21 cellular contexts compared by ENCODE assay signal in the genomic region with DNA sequence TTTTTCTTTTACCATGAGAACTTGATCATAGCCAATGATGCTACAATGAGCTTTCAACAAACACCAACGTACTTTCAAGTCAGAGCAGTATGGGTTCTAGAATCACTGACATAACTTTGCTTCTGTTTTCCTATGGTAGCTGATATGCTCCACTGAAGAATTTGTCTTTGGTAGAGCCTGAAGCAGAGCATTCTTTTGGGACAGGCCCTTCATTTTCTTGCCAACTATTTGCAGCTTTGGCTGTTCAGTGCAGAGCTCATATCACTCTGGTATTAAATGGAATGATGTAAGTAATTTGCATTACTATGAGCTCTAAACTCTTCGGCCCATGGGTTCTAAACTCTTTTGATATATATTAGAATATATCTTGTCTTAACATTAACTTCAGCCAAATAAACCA. TPM values are rescaled to one million over a fixed set of nuclear protein-coding genes. Genes with fewer than 3 reads are reported as not detected.
DNase-seq lines count a peak whose midpoint lies in the region; ATAC-seq and TF ChIP-seq lines count a peak whose summit lies in the region.
"Had no signal": no experiment of that assay in that cellular context is flagged by ENCODE, and none has a peak within 500 bp of the region (broad histone marks: within the 10 kb centered on the region; RNA-seq: fewer than 3 reads in every experiment).

No MANE protein-coding gene starts in this region.

- H3K4me3 Mint-ChIP-seq in activated T-helper 1 cell treated with anti-CD3 and anti-CD28 coated beads, Interleukin-12 subunit alpha, Interleukin-12 subunit beta, Interleukin-2, Interleukin-4 antibody, amounts not matched to agents 30 ng/mL and 10 ng/mL and 1 ng/mL, durations not matched to agents 14 hours and 24 hours and 36 hours: no peak overlapping the region
- H3K4me3 Mint-ChIP-seq: activated CD8-positive, alpha-beta T cell treated with anti-CD3 and anti-CD28 coated beads for 36 hours; activated naive CD8-positive, alpha-beta T cell treated with anti-CD3 and anti-CD28 coated beads, Interleukin-2, amount 10 ng/mL, durations not matched to agents 7 days and 5 days; central memory CD8-positive, alpha-beta T cell; stimulated activated memory B cell treated with anti-CD40 and anti-IgM and Interleukin-4, amounts not matched to agents 10 μg/mL and 1 μg/mL and 100 μg/mL, for 72 hours had no signal

- H3K27ac ChIP-seq in BLaER1 treated with 17β-estradiol and CSF1 and Interleukin-3, amounts not matched to agents 10 nM and 100 nM: peak overlapping the region in 6 of 11 experiments; percentile 63 to 86 (median 77); a peak in 12 of 22 replicates
- no peak overlapping the region for H3K27ac ChIP-seq in effector memory CD4-positive, alpha-beta T cell (ENCODE audit: insufficient read depth, low read length, poor library complexity, severe bottlenecking)

- intact Hi-C loops in sciatic nerve (cut with DNase I): no loop called here
- intact Hi-C loops in activated T-helper 1 cell treated with anti-CD3 and anti-CD28 coated beads, Interleukin-12 subunit alpha, Interleukin-12 subunit beta, Interleukin-2, Interleukin-4 antibody, amounts not matched to agents 30 ng/mL and 10 ng/mL and 1 ng/mL, durations not matched to agents 14 hours and 24 hours and 36 hours (cut with micrococcal nuclease): no loop called here

- H3K4me1 ChIP-seq in BLaER1 treated with 17β-estradiol and CSF1 and Interleukin-3, amounts not matched to agents 10 nM and 100 nM: peaks cover 15 to 97% (median 86%) of the 10 kb centered on the region in 10 experiments
- H3K4me1 ChIP-seq in adipocyte (ENCODE audit: control insufficient read depth, insufficient read depth, low read length): peaks cover 23% of the 10 kb centered on the region
- no peaks in the 10 kb centered on the region for H3K4me1 ChIP-seq in effector memory CD4-positive, alpha-beta T cell (ENCODE audit: control insufficient read depth, insufficient read depth, low read length, poor library complexity, severe bottlenecking)

- no peaks in the 10 kb centered on the region for H3K36me3 ChIP-seq in BLaER1 treated with 17β-estradiol and CSF1 and Interleukin-3, amounts not matched to agents 10 nM and 100 nM
- no peaks in the 10 kb centered on the region for H3K36me3 ChIP-seq in adipocyte (ENCODE audit: control insufficient read depth, insufficient read depth, low read length, severe bottlenecking)
- no peaks in the 10 kb centered on the region for H3K36me3 ChIP-seq in effector memory CD4-positive, alpha-beta T cell (ENCODE audit: control insufficient read depth, insufficient read depth, low read length)
- H3K36me3 ChIP-seq: tibial nerve had no signal

- no peaks in the 10 kb centered on the region for H3K9me3 Mint-ChIP-seq in activated T-helper 1 cell treated with anti-CD3 and anti-CD28 coated beads, Interleukin-12 subunit alpha, Interleukin-12 subunit beta, Interleukin-2, Interleukin-4 antibody, amounts not matched to agents 30 ng/mL and 10 ng/mL and 1 ng/mL, durations not matched to agents 14 hours and 24 hours and 36 hours
- H3K9me3 Mint-ChIP-seq: activated naive CD8-positive, alpha-beta T cell treated with anti-CD3 and anti-CD28 coated beads, Interleukin-2, amount 10 ng/mL, durations not matched to agents 7 days and 5 days; central memory CD8-positive, alpha-beta T cell; stimulated activated memory B cell treated with anti-CD40 and anti-IgM and Interleukin-4, amounts not matched to agents 10 μg/mL and 1 μg/mL and 100 μg/mL, for 72 hours had no signal

- peak overlapping the region in 3 of 11 experiments; percentile 24 to 71 (median 61); a peak in 5 of 22 replicates for H3K9ac ChIP-seq in BLaER1 treated with 17β-estradiol and CSF1 and Interleukin-3, amounts not matched to agents 10 nM and 100 nM
- no peak overlapping the region for H3K9ac ChIP-seq in adipocyte (ENCODE audit: low read length)

- H3K27ac Mint-ChIP-seq in activated T-helper 1 cell treated with anti-CD3 and anti-CD28 coated beads, Interleukin-12 subunit alpha, Interleukin-12 subunit beta, Interleukin-2, Interleukin-4 antibody, amounts not matched to agents 30 ng/mL and 10 ng/mL and 1 ng/mL, durations not matched to agents 14 hours and 24 hours and 36 hours: no peak overlapping the region
- H3K27ac Mint-ChIP-seq: activated CD8-positive, alpha-beta T cell treated with anti-CD3 and anti-CD28 coated beads for 36 hours; activated naive CD8-positive, alpha-beta T cell treated with anti-CD3 and anti-CD28 coated beads, Interleukin-2, amount 10 ng/mL, durations not matched to agents 7 days and 5 days; stimulated activated memory B cell treated with anti-CD40 and anti-IgM and Interleukin-4, amounts not matched to agents 10 μg/mL and 1 μg/mL and 100 μg/mL, for 72 hours had no signal

- H3K4me1 Mint-ChIP-seq in activated T-helper 1 cell treated with anti-CD3 and anti-CD28 coated beads, Interleukin-12 subunit alpha, Interleukin-12 subunit beta, Interleukin-2, Interleukin-4 antibody, amounts not matched to agents 30 ng/mL and 10 ng/mL and 1 ng/mL, durations not matched to agents 14 hours and 24 hours and 36 hours (ENCODE audit: low read depth): no peaks in the 10 kb centered on the region
- H3K4me1 Mint-ChIP-seq: activated naive CD8-positive, alpha-beta T cell treated with anti-CD3 and anti-CD28 coated beads, Interleukin-2, amount 10 ng/mL, durations not matched to agents 7 days and 5 days; central memory CD8-positive, alpha-beta T cell had no signal

- no peak for TF ChIP-seq CTCF in fibroblast of pulmonary artery (IDR thresholded peaks at IDR 0.05; ENCODE audit: low read length, missing control alignments)

- no peaks in the 10 kb centered on the region for H3K36me3 Mint-ChIP-seq in activated T-helper 1 cell treated with anti-CD3 and anti-CD28 coated beads, Interleukin-12 subunit alpha, Interleukin-12 subunit beta, Interleukin-2, Interleukin-4 antibody, amounts not matched to agents 30 ng/mL and 10 ng/mL and 1 ng/mL, durations not matched to agents 14 hours and 24 hours and 36 hours (ENCODE audit: low read depth)
- H3K36me3 Mint-ChIP-seq: activated naive CD8-positive, alpha-beta T cell treated with anti-CD3 and anti-CD28 coated beads, Interleukin-2, amount 10 ng/mL, durations not matched to agents 7 days and 5 days; stimulated activated memory B cell treated with anti-CD40 and anti-IgM and Interleukin-4, amounts not matched to agents 10 μg/mL and 1 μg/mL and 100 μg/mL, for 72 hours had no signal

- peaks cover 3 to 14% (median 9%) of the 10 kb centered on the region in 11 experiments; a peak in 12 of 22 replicates for H3K9me3 ChIP-seq in BLaER1 treated with 17β-estradiol and CSF1 and Interleukin-3, amounts not matched to agents 10 nM and 100 nM (replicated peaks in 1 of 11)
- H3K9me3 ChIP-seq in adipocyte (ENCODE audit: control insufficient read depth, low read length): no peaks in the 10 kb centered on the region
- no peaks in the 10 kb centered on the region for H3K9me3 ChIP-seq in effector memory CD4-positive, alpha-beta T cell (ENCODE audit: control insufficient read depth, low read length)
- H3K9me3 ChIP-seq: tibial nerve had no signal

- DNase-seq in adipocyte (ENCODE audit: low read depth) (peak; percentile 66), fibroblast of pulmonary artery (ENCODE audit: low read depth) (peak; percentile 51), sciatic nerve (ENCODE audit: low spot score) (no peak), activated T-cell treated with anti-CD3 and anti-CD28 coated beads for 4 hours (no peak), HUDEP-2 (lab: John Stamatoyannopoulos, UW; ENCODE audit: unreplicated experiment in 76 of 76) (no peak)
- no peak for DNase-seq in effector memory CD4-positive, alpha-beta T cell
- DNase-seq in activated T-helper 1 cell treated with anti-CD3 and anti-CD28 coated beads, Interleukin-12 subunit alpha, Interleukin-12 subunit beta, Interleukin-2, Interleukin-4 antibody, amounts not matched to agents 30 ng/mL and 10 ng/mL and 1 ng/mL, durations not matched to agents 14 hours and 24 hours and 36 hours (ENCODE audit: low spot score): no peak
- DNase-seq: ACHN; activated CD8-positive, alpha-beta T cell treated with anti-CD3 and anti-CD28 coated beads for 36 hours; activated naive CD8-positive, alpha-beta T cell treated with anti-CD3 and anti-CD28 coated beads, Interleukin-2, amount 10 ng/mL, durations not matched to agents 7 days and 5 days; foreskin fibroblast; HCEC 1CT; NCI-H1105 treated with DMSO at 0.1 percent for 48 hours; NCI-H2107; NCI-H69; stimulated activated CD4-positive, alpha-beta T cell treated with anti-CD3 and anti-CD28 coated beads, Interleukin-15, amount 100 ng/mL, for 24 hours; T-helper 2 cell had no signal

- H3K4me2 ChIP-seq in BLaER1 treated with 17β-estradiol and CSF1 and Interleukin-3, amounts not matched to agents 10 nM and 100 nM: peak overlapping the region in 9 of 11 experiments; percentile 31 to 93 (median 81); a peak in 17 of 22 replicates

- ATAC-seq in sciatic nerve: peak; percentile 61
- ATAC-seq: activated CD8-positive, alpha-beta T cell treated with anti-CD3 and anti-CD28 coated beads for 36 hours had no signal

- no peak overlapping the region; a peak in 1 of 20 replicates for H3K4me3 ChIP-seq in BLaER1 treated with 17β-estradiol and CSF1 and Interleukin-3, amounts not matched to agents 10 nM and 100 nM
- no peak overlapping the region for H3K4me3 ChIP-seq in adipocyte (ENCODE audit: low read length)
- no peak overlapping the region for H3K4me3 ChIP-seq in fibroblast of pulmonary artery (replicated peaks; ENCODE audit: low read depth, low read length)
- H3K4me3 ChIP-seq in effector memory CD4-positive, alpha-beta T cell (ENCODE audit: insufficient read depth, low read depth, low read length, poor library complexity, severe bottlenecking): no peak overlapping the region
- H3K4me3 ChIP-seq: tibial nerve had no signal

- peaks cover 28% of the 10 kb centered on the region for H3K27me3 Mint-ChIP-seq in activated T-helper 1 cell treated with anti-CD3 and anti-CD28 coated beads, Interleukin-12 subunit alpha, Interleukin-12 subunit beta, Interleukin-2, Interleukin-4 antibody, amounts not matched to agents 30 ng/mL and 10 ng/mL and 1 ng/mL, durations not matched to agents 14 hours and 24 hours and 36 hours (ENCODE audit: insufficient read depth)

- no peaks in the 10 kb centered on the region for H4K20me1 ChIP-seq in BLaER1 treated with 17β-estradiol and CSF1 and Interleukin-3, amounts not matched to agents 10 nM and 100 nM

- H3K27me3 ChIP-seq in BLaER1 treated with 17β-estradiol and CSF1 and Interleukin-3, amounts not matched to agents 10 nM and 100 nM: no peaks in the 10 kb centered on the region
- H3K27me3 ChIP-seq in adipocyte (replicated peaks; ENCODE audit: control insufficient read depth, insufficient read depth, low read length): peaks cover 12% of the 10 kb centered on the region
- H3K27me3 ChIP-seq in effector memory CD4-positive, alpha-beta T cell (replicated peaks; ENCODE audit: control insufficient read depth, insufficient read depth, low read length, poor library complexity, severe bottlenecking): no peaks in the 10 kb centered on the region
- H3K27me3 ChIP-seq: tibial nerve had no signal

RNA-seq across cellular contexts. Expression of gene APC, which starts 51.8 kb away (rescaled TPM):
- 62.3 TPM for total RNA-seq in sciatic nerve
- 20.3 and 24.4 TPM in 2 replicates for total RNA-seq in activated T-helper 1 cell treated with anti-CD3 and anti-CD28 coated beads, Interleukin-12 subunit alpha, Interleukin-12 subunit beta, Interleukin-2, Interleukin-4 antibody, amounts not matched to agents 30 ng/mL and 10 ng/mL and 1 ng/mL, durations not matched to agents 14 hours and 24 hours and 36 hours

Comparison
In these comparisons a context has a peak if more than half of its experiments do, and no peak if none do; other contexts are left out.
1. DNase-seq: peak in adipocyte (single experiment) and fibroblast of pulmonary artery (single experiment); none in sciatic nerve (single experiment), activated T-cell treated with anti-CD3 and anti-CD28 coated beads for 4 hours (single experiment), HUDEP-2 (0 of 76), effector memory CD4-positive, alpha-beta T cell (0 of 3) and activated T-helper 1 cell treated with anti-CD3 and anti-CD28 coated beads, Interleukin-12 subunit alpha, Interleukin-12 subunit beta, Interleukin-2, Interleukin-4 antibody, amounts not matched to agents 30 ng/mL and 10 ng/mL and 1 ng/mL, durations not matched to agents 14 hours and 24 hours and 36 hours (single experiment).